In genomic region chr1:21034725-21035628, GRCh38 we compare ENCODE assay signal across 1 cellular context.
TF ChIP-seq lines count a peak whose summit lies in the region.

No MANE protein-coding gene starts in this region.

TF ChIP-seq in GM23338, 12 proteins besides CTCF, POLR2A, EP300 and RAD21:
- TF ChIP-seq ZNF462 (CRISPR knock-in tag; IDR thresholded peaks at IDR 0.05) (no peak), ZNF331 (CRISPR knock-in tag; IDR thresholded peaks at IDR 0.05; ENCODE audit: low read depth) (no peak), POLR2AphosphoS5 (IDR thresholded peaks at IDR 0.05; ENCODE audit: low read depth) (no peak), CREB1 (CRISPR knock-in tag; IDR thresholded peaks at IDR 0.05; ENCODE audit: low read depth) (no peak), NANOG (IDR thresholded peaks at IDR 0.05; ENCODE audit: borderline replicate concordance) (no peak), REST (IDR thresholded peaks at IDR 0.05; ENCODE audit: unreplicated experiment) (no peak), EZH2 (IDR thresholded peaks at IDR 0.05; ENCODE audit: low read depth, unreplicated experiment) (no peak), STAT1 (IDR thresholded peaks at IDR 0.05; ENCODE audit: unreplicated experiment) (no peak), JUNB (IDR thresholded peaks at IDR 0.05; ENCODE audit: unreplicated experiment) (no peak), EZH2phosphoT487 (IDR thresholded peaks at IDR 0.05; ENCODE audit: unreplicated experiment) (no peak), ETS1 (IDR thresholded peaks at IDR 0.05) (no peak), ZNF114 (CRISPR knock-in tag; IDR thresholded peaks at IDR 0.05) (no peak)
